ENCODE assay signal across 8 cellular contexts in genomic region chr11:110712643-110713468, GRCh38. TPM values are rescaled to one million over a fixed set of nuclear protein-coding genes. Genes with fewer than 3 reads are reported as not detected.
A peak's percentile ranks its signal among the peaks of the same experiment; 100 is the strongest.
DNase-seq lines count a peak whose midpoint lies in the region; ATAC-seq and TF ChIP-seq lines count a peak whose summit lies in the region.

No MANE protein-coding gene starts in this region.

- WGBS in esophagus, 2 donors, result 1% methylated on average over 51 to 52 of the region's 52 CpGs

- H3K27ac Mint-ChIP-seq in T-helper 17 cell (no peak overlapping the region), type B pancreatic cell (no peak overlapping the region)

- TF ChIP-seq CTCF in AG04450 (IDR thresholded peaks at IDR 0.05; ENCODE audit: low read depth, low read length) (0 out of 2 replicates have a peak, but pooled peaks have one; percentile 9), type B pancreatic cell (conservative IDR thresholded peaks at IDR 0.05) (no peak)

- ATAC-seq in GM18517 (IDR thresholded peaks at IDR 0.05; ENCODE audit: unreplicated experiment) (peak; percentile 29), HG03280 (IDR thresholded peaks at IDR 0.05; ENCODE audit: unreplicated experiment) (peak; percentile 11), T-helper 17 cell (peak; percentile 47), GM19324 (IDR thresholded peaks at IDR 0.05; ENCODE audit: low FRiP score, unreplicated experiment) (no peak)

- DNase-seq in AG04450 (ENCODE audit: low read depth, low spot score) (no peak), T-helper 17 cell (no peak), mucosa of gallbladder (ENCODE audit: low spot score) (peak; percentile 55), type B pancreatic cell (ENCODE audit: extremely low spot score, unreplicated experiment) (no peak)

- no peaks in the 10 kb centered on the region for H3K36me3 ChIP-seq in esophagus (ENCODE audit: control insufficient read depth in 2 of 2, insufficient read depth in 2 of 2, low read length in 1 of 2)

- peaks cover 8% of the 10 kb centered on the region for H3K36me3 Mint-ChIP-seq in T-helper 17 cell (ENCODE audit: low read depth)
- no peaks in the 10 kb centered on the region for H3K36me3 Mint-ChIP-seq in type B pancreatic cell

- H3K27ac ChIP-seq in AG04450 (ENCODE audit: low read depth, low read length) (no peak overlapping the region), esophagus (ENCODE audit: low read depth in 2 of 2, low read length in 1 of 2) (peak overlapping the region; percentile 28 to 70)

- no peaks in the 10 kb centered on the region for H3K9me3 ChIP-seq in AG04450 (ENCODE audit: control insufficient read depth, insufficient read depth, low read length)
- H3K9me3 ChIP-seq in T-helper 17 cell (ENCODE audit: control insufficient read depth, low read length, poor library complexity, severe bottlenecking), result no peaks in the 10 kb centered on the region
- H3K9me3 ChIP-seq in esophagus (ENCODE audit: control insufficient read depth in 2 of 2, insufficient read depth in 1 of 2, low read depth in 1 of 2, low read length in 1 of 2), result peaks cover 0 to 2% of the 10 kb centered on the region in 2 donors

- H3K27me3 ChIP-seq in AG04450 (ENCODE audit: control insufficient read depth, insufficient read depth, low read length) (no peaks in the 10 kb centered on the region), esophagus (ENCODE audit: control insufficient read depth in 1 of 2, insufficient read depth in 2 of 2, low read length in 2 of 2) (no peaks in the 10 kb centered on the region)

- H3K9me3 Mint-ChIP-seq in type B pancreatic cell, result no peaks in the 10 kb centered on the region

- peaks cover 0 to 8% of the 10 kb centered on the region in 2 donors for H3K4me1 ChIP-seq in esophagus (ENCODE audit: control insufficient read depth in 2 of 2, insufficient read depth in 2 of 2, low read length in 1 of 2)

- H3K4me3 Mint-ChIP-seq in T-helper 17 cell (peak overlapping the region; percentile 67), type B pancreatic cell (peak overlapping the region; percentile 77)

- CTCF ChIA-PET in AG04450 (lab: Charles Lee), result interaction anchor here (1.0 to 1.9 kb wide), 2 partner anchors 516 to 523 kb away, joined by 3 to 9 read pairs; no protein-coding TSS in a partner anchor

- H3K4me3 ChIP-seq in AG04450 (ENCODE audit: low read depth, low read length) (peak overlapping the region; percentile 73), esophagus (ENCODE audit: low read depth in 1 of 2, low read length in 2 of 2) (peak overlapping the region; percentile 62 to 69)

- POLR2A ChIA-PET in AG04450 (lab: Yijun Ruan, JAX), result no interaction called here

- peaks cover 11% of the 10 kb centered on the region for H3K4me1 Mint-ChIP-seq in T-helper 17 cell
- peaks cover 13% of the 10 kb centered on the region for H3K4me1 Mint-ChIP-seq in type B pancreatic cell (ENCODE audit: unreplicated experiment)

- peaks cover 61% of the 10 kb centered on the region for H3K27me3 Mint-ChIP-seq in T-helper 17 cell
- peaks cover 57% of the 10 kb centered on the region for H3K27me3 Mint-ChIP-seq in type B pancreatic cell

RNA-seq across cellular contexts. Expression of gene ARHGAP20, which starts 0.6 kb away (rescaled TPM):
- polyA plus RNA-seq in AG04450 (2011; rRNA removed), result 3.9 and 4.0 TPM in 2 replicates
- polyA minus RNA-seq in AG04450 (2011; rRNA and poly(A)+ RNA removed), result 7.9 and 8.9 TPM in 2 replicates
- total RNA-seq in T-helper 17 cell, result under 1 TPM in 1 of 2 donors, not detected in 1; 0.07 TPM
- under 1 TPM; 0.33 to 0.60 TPM for polyA plus RNA-seq in esophagus
- 2.7 TPM for total RNA-seq in mucosa of gallbladder
- 2.2 and 5.1 TPM in 2 replicates for total RNA-seq in type B pancreatic cell (ENCODE audit: low replicate concordance)
